Comparison of ENCODE assay signal across 14 cellular contexts in the genomic region with DNA sequence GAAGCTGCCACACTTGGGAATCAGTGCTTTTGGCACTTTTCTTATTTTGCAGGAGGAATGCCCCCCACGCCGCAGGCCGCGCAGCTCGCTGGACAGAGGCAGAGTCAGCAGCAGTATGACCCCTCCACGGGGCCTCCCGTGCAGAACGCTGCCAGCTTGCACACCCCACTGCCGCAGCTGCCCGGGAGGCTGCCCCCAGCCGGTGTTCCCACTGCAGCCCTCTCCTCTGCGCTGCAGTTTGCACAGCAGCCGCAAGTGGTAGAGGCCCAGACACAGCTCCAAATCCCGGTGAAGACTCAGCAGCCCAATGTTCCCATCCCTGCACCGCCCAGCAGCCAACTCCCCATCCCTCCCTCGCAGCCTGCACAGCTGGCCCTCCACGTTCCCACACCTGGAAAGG. TPM values are rescaled to one million over a fixed set of nuclear protein-coding genes. Genes with fewer than 3 reads are reported as not detected.
DNase-seq lines count a peak whose midpoint lies in the region; ATAC-seq and TF ChIP-seq lines count a peak whose summit lies in the region.
"Had no signal": no experiment of that assay in that cellular context is flagged by ENCODE, and none has a peak within 500 bp of the region (broad histone marks: within the 10 kb centered on the region; RNA-seq: fewer than 3 reads in every experiment).

No MANE protein-coding gene starts in this region.

- TF ChIP-seq CTCF in GM23338 (conservative IDR thresholded peaks at IDR 0.05; ENCODE audit: low read depth in 2 of 2) (no peak), endodermal cell (conservative IDR thresholded peaks at IDR 0.05) (no peak), testis (IDR thresholded peaks at IDR 0.05) (no peak)

- H3K36me3 ChIP-seq in GM23338 (ENCODE audit: insufficient read depth) (peaks cover 3% of the 10 kb centered on the region; the same call in 1 of the 2 replicates), endodermal cell (ENCODE audit: control insufficient read depth, insufficient read depth, low read length) (peaks cover 64% of the 10 kb centered on the region), testis (ENCODE audit: low read depth, missing control alignments) (no peaks in the 10 kb centered on the region)

- H3K4me3 ChIP-seq in GM23338 (no peak overlapping the region), endodermal cell (ENCODE audit: low read length) (no peak overlapping the region), testis (no peak overlapping the region)

- H3K9me2 ChIP-seq in GM23338 (ENCODE audit: insufficient read depth): no peaks in the 10 kb centered on the region

- H2AFZ ChIP-seq in GM23338: no peak overlapping the region

- H3K9ac ChIP-seq in endodermal cell (ENCODE audit: extremely low read depth, low read length, poor library complexity, severe bottlenecking): no peak overlapping the region

- intact Hi-C loops in testis (cut with DNase I; ENCODE audit: low total_unique reads): no loop called here

- no peak overlapping the region for H3K4me3 Mint-ChIP-seq in activated naive CD4-positive, alpha-beta T cell treated with anti-CD3 and anti-CD28 coated beads, Interleukin-2, amount 10 ng/mL, durations not matched to agents 7 days and 5 days
- no peak overlapping the region for H3K4me3 Mint-ChIP-seq in GM23338
- no peak overlapping the region for H3K4me3 Mint-ChIP-seq in endodermal cell
- H3K4me3 Mint-ChIP-seq: CD4-positive, alpha-beta memory T cell had no signal

- H4K20me1 ChIP-seq in GM23338 (replicated peaks; ENCODE audit: insufficient read depth): peaks cover 11% of the 10 kb centered on the region

- H3K9me3 ChIP-seq in endodermal cell (ENCODE audit: control insufficient read depth, low read length): no peaks in the 10 kb centered on the region
- H3K9me3 ChIP-seq in testis: no peaks in the 10 kb centered on the region
- H3K9me3 ChIP-seq: Caco-2 had no signal

- peak overlapping the region; percentile 14 to 58 for H3K27ac Mint-ChIP-seq in activated naive CD4-positive, alpha-beta T cell treated with anti-CD3 and anti-CD28 coated beads, Interleukin-2, amount 50 U/mL, for 72 hours
- H3K27ac Mint-ChIP-seq in activated naive CD4-positive, alpha-beta T cell treated with anti-CD3 and anti-CD28 coated beads, Interleukin-2, amount 10 ng/mL, durations not matched to agents 7 days and 5 days: no peak overlapping the region
- H3K27ac Mint-ChIP-seq in GM23338 (peak overlapping the region; percentile 16; the same call in 1 of the 2 replicates), endodermal cell (no peak overlapping the region)
- H3K27ac Mint-ChIP-seq: CD4-positive, alpha-beta memory T cell had no signal

- no peak for TF ChIP-seq POLR2A in testis (IDR thresholded peaks at IDR 0.05)

- no peaks in the 10 kb centered on the region for H3K27me3 Mint-ChIP-seq in activated naive CD4-positive, alpha-beta T cell treated with anti-CD3 and anti-CD28 coated beads, Interleukin-2, amount 10 ng/mL, durations not matched to agents 7 days and 5 days
- H3K27me3 Mint-ChIP-seq in GM23338 (ENCODE audit: insufficient read depth, low read depth, poor library complexity) (peaks cover 3% of the 10 kb centered on the region), endodermal cell (ENCODE audit: insufficient read depth) (no peaks in the 10 kb centered on the region)
- H3K27me3 Mint-ChIP-seq: CD4-positive, alpha-beta memory T cell had no signal

- peaks cover 21% of the 10 kb centered on the region for H3K79me2 ChIP-seq in GM23338 (replicated peaks; ENCODE audit: insufficient read depth)

- no peaks in the 10 kb centered on the region for H3K4me1 Mint-ChIP-seq in activated naive CD4-positive, alpha-beta T cell treated with anti-CD3 and anti-CD28 coated beads, Interleukin-2, amount 10 ng/mL, durations not matched to agents 7 days and 5 days
- H3K4me1 Mint-ChIP-seq in GM23338 (peaks cover 10% of the 10 kb centered on the region), endodermal cell (peaks cover 6% of the 10 kb centered on the region)

- H3K27me3 ChIP-seq in GM23338 (ENCODE audit: insufficient read depth): no peaks in the 10 kb centered on the region
- H3K27me3 ChIP-seq in endodermal cell (ENCODE audit: control insufficient read depth, insufficient read depth, low read length, poor library complexity, severe bottlenecking): no peaks in the 10 kb centered on the region
- H3K27me3 ChIP-seq in testis: no peaks in the 10 kb centered on the region

- no peaks in the 10 kb centered on the region for H3K4me1 ChIP-seq in GM23338 (ENCODE audit: insufficient read depth)
- no peaks in the 10 kb centered on the region for H3K4me1 ChIP-seq in endodermal cell (ENCODE audit: control insufficient read depth, insufficient read depth, low read length)
- no peaks in the 10 kb centered on the region for H3K4me1 ChIP-seq in testis
- H3K4me1 ChIP-seq: Caco-2 had no signal

- no peak for DNase-seq in activated naive CD4-positive, alpha-beta T cell treated with anti-CD3 and anti-CD28 coated beads, Interleukin-2, amount 50 U/mL, for 72 hours (ENCODE audit: low spot score in 2 of 2)
- DNase-seq in activated naive CD4-positive, alpha-beta T cell treated with anti-CD3 and anti-CD28 coated beads, Interleukin-2, amount 10 ng/mL, durations not matched to agents 7 days and 5 days: no peak
- DNase-seq in GM23338 (ENCODE audit: low spot score): no peak
- DNase-seq in endodermal cell: peak; percentile 33
- DNase-seq in testis: peak; percentile 6
- DNase-seq in UCSD-AML1 (lab: John Stamatoyannopoulos, UW; ENCODE audit: unreplicated experiment): no peak
- DNase-seq: C1 segment of cervical spinal cord; Caco-2; CD4-positive, alpha-beta memory T cell; DMS153; DND-41; GOT3; HCEC 1CT had no signal

- H3K9me3 Mint-ChIP-seq in activated naive CD4-positive, alpha-beta T cell treated with anti-CD3 and anti-CD28 coated beads, Interleukin-2, amount 50 U/mL, for 72 hours: no peaks in the 10 kb centered on the region
- H3K9me3 Mint-ChIP-seq in activated naive CD4-positive, alpha-beta T cell treated with anti-CD3 and anti-CD28 coated beads, Interleukin-2, amount 10 ng/mL, durations not matched to agents 7 days and 5 days: no peaks in the 10 kb centered on the region
- no peaks in the 10 kb centered on the region for H3K9me3 Mint-ChIP-seq in GM23338
- H3K9me3 Mint-ChIP-seq in endodermal cell: no peaks in the 10 kb centered on the region
- H3K9me3 Mint-ChIP-seq: CD4-positive, alpha-beta memory T cell had no signal

- 85 to 96% methylated on average over 10 to 17 of the region's 17 CpGs for WGBS in endodermal cell (ENCODE audit: insufficient coverage in 1 of 2, insufficient read length in 1 of 2), 2 experiments
- WGBS in testis, 2 donors: 95 to 98% methylated on average over 6 to 16 of the region's 17 CpGs

- no peak overlapping the region for H3K4me2 ChIP-seq in GM23338

- H3K27ac ChIP-seq in GM23338 (ENCODE audit: low read depth) (no peak overlapping the region), endodermal cell (ENCODE audit: low read depth, low read length) (no peak overlapping the region), testis (no peak overlapping the region)

- CTCF ChIA-PET in activated naive CD4-positive, alpha-beta T cell treated with anti-CD3 and anti-CD28 coated beads, Interleukin-2, amount 10 ng/mL, durations not matched to agents 7 days and 5 days (lab: Charles Lee): no interaction called here

- peaks cover 6 to 11% of the 10 kb centered on the region in 2 donors for H3K36me3 Mint-ChIP-seq in activated naive CD4-positive, alpha-beta T cell treated with anti-CD3 and anti-CD28 coated beads, Interleukin-2, amount 50 U/mL, for 72 hours
- H3K36me3 Mint-ChIP-seq in activated naive CD4-positive, alpha-beta T cell treated with anti-CD3 and anti-CD28 coated beads, Interleukin-2, amount 10 ng/mL, durations not matched to agents 7 days and 5 days: peaks cover 21% of the 10 kb centered on the region
- H3K36me3 Mint-ChIP-seq in GM23338 (ENCODE audit: low read depth): peaks cover 41% of the 10 kb centered on the region
- H3K36me3 Mint-ChIP-seq in endodermal cell (ENCODE audit: low read depth): peaks cover 65% of the 10 kb centered on the region

- H3F3A ChIP-seq in GM23338 (replicated peaks; ENCODE audit: low read depth): 0 out of 2 replicates have a peak, but pooled peaks cover 4% of the 10 kb centered on the region

- no peak for ATAC-seq in activated naive CD4-positive, alpha-beta T cell treated with anti-CD3 and anti-CD28 coated beads, Interleukin-2, amount 50 U/mL, for 72 hours
- no peak for ATAC-seq in GM23338
- ATAC-seq in GM21619 (IDR thresholded peaks at IDR 0.05; ENCODE audit: unreplicated experiment): no peak

RNA-seq across cellular contexts. Expression of gene EP400, which starts 32.3 kb away (rescaled TPM):
- 10 to 100 TPM; 55.6 to 57.4 TPM for total RNA-seq in activated naive CD4-positive, alpha-beta T cell treated with anti-CD3 and anti-CD28 coated beads, Interleukin-2, amount 50 U/mL, for 72 hours
- 47.7 and 57.2 TPM in 2 replicates for total RNA-seq in GM23338 (2014; rRNA removed; shearing (Covaris generic))
- polyA plus RNA-seq in GM23338 (2016; fragmentation: Nextera tagmentation; extraction: Ambion mirVana) (24.5 and 26.3 TPM in 2 replicates), testis (ENCODE audit: insufficient read depth, low read depth, low replicate concordance) (44.2 TPM)
- total RNA-seq in endodermal cell (10 to 100 TPM; 64.7 to 78.3 TPM), testis (10 to 100 TPM; 69.4 to 83.0 TPM)
- polyA plus RNA-seq in endodermal cell (2013, experiment 1 of 2): 42.4 TPM
- 40.7 TPM for polyA plus RNA-seq in endodermal cell (2013, experiment 2 of 2)

RNA-seq across cellular contexts. Expression of gene PUS1, which starts 53.0 kb away (rescaled TPM):
- total RNA-seq in activated naive CD4-positive, alpha-beta T cell treated with anti-CD3 and anti-CD28 coated beads, Interleukin-2, amount 50 U/mL, for 72 hours: 10 to 100 TPM; 16.6 to 49.9 TPM
- 72.7 and 73.0 TPM in 2 replicates for total RNA-seq in GM23338 (2014; rRNA removed; shearing (Covaris generic))
- polyA plus RNA-seq in GM23338 (2016; fragmentation: Nextera tagmentation; extraction: Ambion mirVana): 52.4 and 59.3 TPM in 2 replicates
- 10 to 100 TPM; 37.3 to 56.7 TPM for total RNA-seq in endodermal cell
- 20.6 TPM for polyA plus RNA-seq in endodermal cell (2013, experiment 1 of 2)
- 15.2 TPM for polyA plus RNA-seq in endodermal cell (2013, experiment 2 of 2)
- 10 to 100 TPM; 25.2 to 26.0 TPM for total RNA-seq in testis
- 16.9 TPM for polyA plus RNA-seq in testis (ENCODE audit: insufficient read depth, low read depth, low replicate concordance)

Comparison
In these comparisons a context has a peak if more than half of its experiments do, and no peak if none do; other contexts are left out.
1. H3K27ac Mint-ChIP-seq: peak in activated naive CD4-positive, alpha-beta T cell treated with anti-CD3 and anti-CD28 coated beads, Interleukin-2, amount 50 U/mL, for 72 hours (2 of 2) and GM23338 (single experiment); none in activated naive CD4-positive, alpha-beta T cell treated with anti-CD3 and anti-CD28 coated beads, Interleukin-2, amount 10 ng/mL, durations not matched to agents 7 days and 5 days (single experiment) and endodermal cell (single experiment).
2. DNase-seq: peak in endodermal cell (single experiment) and testis (single experiment); none in activated naive CD4-positive, alpha-beta T cell treated with anti-CD3 and anti-CD28 coated beads, Interleukin-2, amount 50 U/mL, for 72 hours (0 of 2), activated naive CD4-positive, alpha-beta T cell treated with anti-CD3 and anti-CD28 coated beads, Interleukin-2, amount 10 ng/mL, durations not matched to agents 7 days and 5 days (single experiment), GM23338 (single experiment) and UCSD-AML1 (single experiment).